In genomic region chr5:11791777-11792176, GRCh38 we compare ENCODE assay signal across 26 cellular contexts.
A peak's percentile ranks its signal among the peaks of the same experiment; 100 is the strongest.
DNase-seq lines count a peak whose midpoint lies in the region; TF ChIP-seq lines count a peak whose summit lies in the region.
"Had no signal": no experiment of that assay in that cellular context is flagged by ENCODE, and none has a peak within 500 bp of the region (broad histone marks: within the 10 kb centered on the region; RNA-seq: fewer than 3 reads in every experiment).

No MANE protein-coding gene starts in this region.

- TF ChIP-seq CTCF in type B pancreatic cell (conservative IDR thresholded peaks at IDR 0.05) = no peak
- no peak for TF ChIP-seq CTCF in GM13977 (IDR thresholded peaks at IDR 0.05; ENCODE audit: extremely low read depth, insufficient read depth, missing control alignments)

- peaks cover 8% of the 10 kb centered on the region for H3K4me1 Mint-ChIP-seq in type B pancreatic cell (ENCODE audit: unreplicated experiment)
- H3K4me1 Mint-ChIP-seq: B cell; CD8-positive, alpha-beta memory T cell; natural killer cell; stimulated activated naive CD8-positive, alpha-beta T cell treated with anti-CD3 and anti-CD28 coated beads, Interleukin-15, amount 100 ng/mL, for 72 hours had no signal

- H3K4me3 Mint-ChIP-seq in type B pancreatic cell = peak overlapping the region; percentile 6
- H3K4me3 Mint-ChIP-seq: activated naive CD8-positive, alpha-beta T cell; B cell; CD8-positive, alpha-beta memory T cell; natural killer cell; stimulated activated naive CD8-positive, alpha-beta T cell treated with anti-CD3 and anti-CD28 coated beads, Interleukin-15, amount 100 ng/mL, for 72 hours had no signal

- peaks cover 3% of the 10 kb centered on the region for H3K36me3 Mint-ChIP-seq in type B pancreatic cell
- H3K36me3 Mint-ChIP-seq: activated naive CD8-positive, alpha-beta T cell; CD8-positive, alpha-beta memory T cell; natural killer cell had no signal

- DNase-seq in SIG-M5 treated with dmso at 0.1 percent for 504 hours (lab: John Stamatoyannopoulos, UW; ENCODE audit: unreplicated experiment) (peak; percentile 22), SIG-M5 (lab: John Stamatoyannopoulos, UW) (no peak), caudate nucleus (lab: John Stamatoyannopoulos, UW) (peak in 3 of 61 donors; percentile 3 to 26 (median 14)), midbrain (lab: John Stamatoyannopoulos, UW) (peak; percentile 55), type B pancreatic cell (ENCODE audit: extremely low spot score, unreplicated experiment) (no peak), GM13977 (ENCODE audit: low spot score) (no peak), ureter (ENCODE audit: low spot score) (no peak)
- no peak for DNase-seq in stimulated activated CD4-positive, alpha-beta T cell treated with anti-CD3 and anti-CD28 coated beads, Interleukin-2, amount 100 ng/mL, for 24 hours
- DNase-seq: activated CD4-positive, alpha-beta T cell treated with anti-CD3 and anti-CD28 coated beads, Interleukin-2, amount 50 U/mL, for 48 hours; aorta; CD8-positive, alpha-beta memory T cell; DMS79 treated with DMSO at 0.1 percent for 48 hours; foreskin fibroblast; H7; heart right ventricle; KG1; natural killer cell; NCI-H1436 treated with DMSO at 0.1 percent for 48 hours; NCI-H2107; NCI-H526 treated with DMSO at 0.1 percent for 48 hours; RPMI8226; stimulated activated naive CD8-positive, alpha-beta T cell treated with anti-CD3 and anti-CD28 coated beads, Interleukin-15, amount 100 ng/mL, for 72 hours; trophoblast cell; WERI-Rb-1 had no signal

- peak overlapping the region; percentile 46 for H3K27ac ChIP-seq in caudate nucleus (ENCODE audit: low read depth, low read length)
- H3K27ac ChIP-seq: heart right ventricle, WERI-Rb-1 had no signal

- in situ Hi-C loops in GM13977 (cut with MboI; ENCODE audit: low pct_unique_long_range_greater_than_20kb, low sequenced_read_pairs, unreplicated experiment) = no loop called here

- H3K27me3 Mint-ChIP-seq in type B pancreatic cell = no peaks in the 10 kb centered on the region
- H3K27me3 Mint-ChIP-seq: activated naive CD8-positive, alpha-beta T cell; B cell; CD8-positive, alpha-beta memory T cell; stimulated activated naive CD8-positive, alpha-beta T cell treated with anti-CD3 and anti-CD28 coated beads, Interleukin-15, amount 100 ng/mL, for 72 hours had no signal

- peak overlapping the region; percentile 4 for H3K27ac Mint-ChIP-seq in type B pancreatic cell
- H3K27ac Mint-ChIP-seq: activated naive CD8-positive, alpha-beta T cell; B cell; CD8-positive, alpha-beta memory T cell; natural killer cell; stimulated activated naive CD8-positive, alpha-beta T cell treated with anti-CD3 and anti-CD28 coated beads, Interleukin-15, amount 100 ng/mL, for 72 hours had no signal

- H3K9me3 Mint-ChIP-seq in type B pancreatic cell = no peaks in the 10 kb centered on the region

Comparison
In these comparisons a context has a peak if more than half of its experiments do, and no peak if none do; other contexts are left out.
1. DNase-seq: peak in SIG-M5 treated with dmso at 0.1 percent for 504 hours (single experiment) and midbrain (single experiment); none in SIG-M5 (single experiment), type B pancreatic cell (single experiment), stimulated activated CD4-positive, alpha-beta T cell treated with anti-CD3 and anti-CD28 coated beads, Interleukin-2, amount 100 ng/mL, for 24 hours (0 of 2), GM13977 (single experiment) and ureter (single experiment).